22 cellular contexts compared by ENCODE assay signal in the genomic region with DNA sequence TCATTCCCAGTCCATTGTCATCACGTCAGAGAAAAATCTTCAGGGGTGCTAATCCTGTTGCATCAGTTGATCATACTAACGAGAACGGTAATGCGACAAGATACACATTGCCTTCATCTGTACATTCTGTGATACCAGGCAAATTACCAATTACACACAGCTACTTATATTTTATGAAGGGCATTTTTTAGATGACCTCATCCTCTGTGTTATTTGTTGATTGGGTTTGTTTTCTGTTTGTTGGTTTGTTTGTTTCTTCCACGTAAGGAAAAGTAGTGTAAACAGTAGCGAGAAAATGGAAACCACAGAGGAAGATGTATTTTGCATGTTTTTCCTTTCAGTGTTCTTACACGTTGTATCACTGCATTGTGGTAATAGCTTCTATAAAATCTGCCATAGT. TPM values are rescaled to one million over a fixed set of nuclear protein-coding genes. Genes with fewer than 3 reads are reported as not detected.
A peak's percentile ranks its signal among the peaks of the same experiment; 100 is the strongest.
DNase-seq lines count a peak whose midpoint lies in the region; ATAC-seq, FAIRE-seq and TF ChIP-seq lines count a peak whose summit lies in the region.
"Had no signal": no experiment of that assay in that cellular context is flagged by ENCODE, and none has a peak within 500 bp of the region (broad histone marks: within the 10 kb centered on the region; RNA-seq: fewer than 3 reads in every experiment).

No MANE protein-coding gene starts in this region.

- H4K20me1 ChIP-seq in GM23248 (ENCODE audit: insufficient read depth): no peaks in the 10 kb centered on the region
- H4K20me1 ChIP-seq: BLaER1 had no signal

- no peaks in the 10 kb centered on the region for H3K9me2 ChIP-seq in GM23248 (ENCODE audit: insufficient read depth)

- peaks cover 2% of the 10 kb centered on the region for H3K36me3 Mint-ChIP-seq in activated naive CD8-positive, alpha-beta T cell treated with anti-CD3 and anti-CD28 coated beads for 36 hours
- peaks cover 3% of the 10 kb centered on the region for H3K36me3 Mint-ChIP-seq in activated naive CD8-positive, alpha-beta T cell treated with anti-CD3 and anti-CD28 coated beads, Interleukin-2, amount 50 U/mL, for 24 hours (ENCODE audit: low read depth)
- H3K36me3 Mint-ChIP-seq in brain: peaks cover 25% of the 10 kb centered on the region

- no peaks in the 10 kb centered on the region for H3K9me3 Mint-ChIP-seq in activated naive CD8-positive, alpha-beta T cell treated with anti-CD3 and anti-CD28 coated beads for 36 hours
- no peaks in the 10 kb centered on the region for H3K9me3 Mint-ChIP-seq in activated naive CD8-positive, alpha-beta T cell treated with anti-CD3 and anti-CD28 coated beads, Interleukin-2, amount 50 U/mL, for 24 hours
- H3K9me3 Mint-ChIP-seq in brain: no peaks in the 10 kb centered on the region
- H3K9me3 Mint-ChIP-seq: CD4-positive, alpha-beta T cell; GM23338 had no signal

- no peak overlapping the region for H3K4me3 ChIP-seq in gastrocnemius medialis
- no peak overlapping the region for H3K4me3 ChIP-seq in GM23248
- H3K4me3 ChIP-seq in breast epithelium: no peak overlapping the region
- H3K4me3 ChIP-seq: BLaER1, GM23338, SK-N-MC had no signal

- no peak for DNase-seq in activated naive CD8-positive, alpha-beta T cell treated with anti-CD3 and anti-CD28 coated beads for 36 hours
- no peak for DNase-seq in activated naive CD8-positive, alpha-beta T cell treated with anti-CD3 and anti-CD28 coated beads, Interleukin-2, amount 50 U/mL, for 24 hours
- DNase-seq in urothelium cell line (ENCODE audit: low spot score) (no peak), gastrocnemius medialis (no peak), GM23248 (no peak), breast epithelium (ENCODE audit: low spot score in 2 of 2) (no peak)
- DNase-seq: 8988T; CD4-positive, alpha-beta T cell; HCEC 1CT; NCI-H1092; NCI-H1436; NCI-H187 treated with DMSO at 0.1 percent for 48 hours; NCI-H2171 treated with DMSO at 0.1 percent for 48 hours; NCI-H345; NCI-H510A treated with DMSO at 0.1 percent for 48 hours; SIG-M5 had no signal

- intact Hi-C loops in gastrocnemius medialis (cut with DNase I; ENCODE audit: low total_unique reads) (no loop called here), breast epithelium (cut with DNase I; ENCODE audit: low total_unique reads) (no loop called here)

- H3K4me2 ChIP-seq in GM23248 (ENCODE audit: unreplicated experiment): no peak overlapping the region
- H3K4me2 ChIP-seq: BLaER1, GM23338 had no signal

- H3K9me3 ChIP-seq in gastrocnemius medialis (no peaks in the 10 kb centered on the region), GM23248 (ENCODE audit: low read depth) (no peaks in the 10 kb centered on the region), breast epithelium (no peaks in the 10 kb centered on the region)
- H3K9me3 ChIP-seq: BLaER1 had no signal

- ATAC-seq in activated naive CD8-positive, alpha-beta T cell treated with anti-CD3 and anti-CD28 coated beads, Interleukin-2, amount 50 U/mL, for 24 hours: no peak
- ATAC-seq in gastrocnemius medialis: no peak
- ATAC-seq: GM23338 had no signal

- no peak overlapping the region for H2AFZ ChIP-seq in GM23248
- H2AFZ ChIP-seq: GM23338 had no signal

- H3K27me3 ChIP-seq in layer of hippocampus (ENCODE audit: control insufficient read depth, insufficient read depth, low read length): no peaks in the 10 kb centered on the region
- H3K27me3 ChIP-seq in gastrocnemius medialis: no peaks in the 10 kb centered on the region
- H3K27me3 ChIP-seq in GM23248 (replicated peaks; ENCODE audit: insufficient read depth): no peaks in the 10 kb centered on the region
- no peaks in the 10 kb centered on the region for H3K27me3 ChIP-seq in breast epithelium
- H3K27me3 ChIP-seq: BLaER1 had no signal

- in situ Hi-C loops in gastrocnemius medialis (cut with MboI; ENCODE audit: low sequenced_read_pairs in 4 of 4) (no loop called here), GM23248 (cut with MboI) (no loop called here)

- WGBS in GM23248 (ENCODE audit: low coverage in 1 of 2, low lambda C conversion rate in 2 of 2, missing lambda C conversion rate in 2 of 2), 2 experiments: 97 to 98% methylated on average over 7 of the region's 7 CpGs

- no peaks in the 10 kb centered on the region for H3K79me2 ChIP-seq in GM23248 (ENCODE audit: insufficient read depth)

- no peak overlapping the region for H3K4me3 Mint-ChIP-seq in activated naive CD8-positive, alpha-beta T cell treated with anti-CD3 and anti-CD28 coated beads for 36 hours
- no peak overlapping the region for H3K4me3 Mint-ChIP-seq in activated naive CD8-positive, alpha-beta T cell treated with anti-CD3 and anti-CD28 coated beads, Interleukin-2, amount 50 U/mL, for 24 hours
- no peak overlapping the region for H3K4me3 Mint-ChIP-seq in brain
- H3K4me3 Mint-ChIP-seq: CD4-positive, alpha-beta T cell; GM23338 had no signal

- no peaks in the 10 kb centered on the region for H3K36me3 ChIP-seq in gastrocnemius medialis
- 0 out of 2 replicates have a peak, but pooled peaks cover 2% of the 10 kb centered on the region for H3K36me3 ChIP-seq in GM23248 (ENCODE audit: low read depth)
- no peaks in the 10 kb centered on the region for H3K36me3 ChIP-seq in breast epithelium

- FAIRE-seq in urothelium cell line (lab: Jason Lieb, UNC): peak; percentile 46
- FAIRE-seq: RCC 7860 had no signal

- TF ChIP-seq CTCF in brain (conservative IDR thresholded peaks at IDR 0.05) (no peak), gastrocnemius medialis (IDR thresholded peaks at IDR 0.05 in 4 of 5, conservative IDR thresholded peaks at IDR 0.05 in 1 of 5) (no peak), breast epithelium (IDR thresholded peaks at IDR 0.05) (no peak)

- peak overlapping the region; percentile 42 for H3K27ac Mint-ChIP-seq in activated naive CD8-positive, alpha-beta T cell treated with anti-CD3 and anti-CD28 coated beads for 36 hours
- H3K27ac Mint-ChIP-seq in activated naive CD8-positive, alpha-beta T cell treated with anti-CD3 and anti-CD28 coated beads, Interleukin-2, amount 50 U/mL, for 24 hours: no peak overlapping the region
- peak overlapping the region in 3 of 5 experiments; percentile 47 to 56 (median 49) for H3K27ac Mint-ChIP-seq in brain
- H3K27ac Mint-ChIP-seq: CD4-positive, alpha-beta T cell; GM23338 had no signal

- H3K4me1 ChIP-seq in gastrocnemius medialis (no peaks in the 10 kb centered on the region), GM23248 (ENCODE audit: insufficient read depth) (peaks cover 2% of the 10 kb centered on the region; the same call in 1 of the 2 replicates), breast epithelium (no peaks in the 10 kb centered on the region)
- H3K4me1 ChIP-seq: BLaER1 had no signal

- H3K9ac ChIP-seq in GM23248: no peak overlapping the region
- H3K9ac ChIP-seq: BLaER1 had no signal

- TF ChIP-seq POLR2A in gastrocnemius medialis (IDR thresholded peaks at IDR 0.05): no peak
- TF ChIP-seq POLR2A in breast epithelium (IDR thresholded peaks at IDR 0.05): no peak

- peaks cover 3% of the 10 kb centered on the region for H3K4me1 Mint-ChIP-seq in activated naive CD8-positive, alpha-beta T cell treated with anti-CD3 and anti-CD28 coated beads for 36 hours
- peaks cover 4% of the 10 kb centered on the region for H3K4me1 Mint-ChIP-seq in activated naive CD8-positive, alpha-beta T cell treated with anti-CD3 and anti-CD28 coated beads, Interleukin-2, amount 50 U/mL, for 24 hours
- H3K4me1 Mint-ChIP-seq in brain: peaks cover 5% of the 10 kb centered on the region
- H3K4me1 Mint-ChIP-seq: GM23338 had no signal

- H3F3A ChIP-seq in GM23248 (ENCODE audit: insufficient read depth): peaks cover 11% of the 10 kb centered on the region; the same call in 1 of the 2 replicates

- H3K27ac ChIP-seq in layer of hippocampus (ENCODE audit: low read depth, low read length): peak overlapping the region; percentile 57
- no peak overlapping the region for H3K27ac ChIP-seq in gastrocnemius medialis
- H3K27ac ChIP-seq in GM23248: no peak overlapping the region
- H3K27ac ChIP-seq in breast epithelium: no peak overlapping the region
- H3K27ac ChIP-seq: BLaER1, SK-N-MC had no signal

- no peaks in the 10 kb centered on the region for H3K27me3 Mint-ChIP-seq in activated naive CD8-positive, alpha-beta T cell treated with anti-CD3 and anti-CD28 coated beads for 36 hours
- H3K27me3 Mint-ChIP-seq in activated naive CD8-positive, alpha-beta T cell treated with anti-CD3 and anti-CD28 coated beads, Interleukin-2, amount 50 U/mL, for 24 hours: no peaks in the 10 kb centered on the region
- no peaks in the 10 kb centered on the region for H3K27me3 Mint-ChIP-seq in brain
- H3K27me3 Mint-ChIP-seq: CD4-positive, alpha-beta T cell had no signal

RNA-seq across cellular contexts. Expression of gene C17orf58, which starts 13.0 kb away (rescaled TPM):
- 10 to 100 TPM; 16.6 to 17.2 TPM for total RNA-seq in activated naive CD8-positive, alpha-beta T cell treated with anti-CD3 and anti-CD28 coated beads for 36 hours
- polyA plus RNA-seq in brain (ENCODE audit: insufficient read depth, low read depth, low replicate concordance) (27.5 TPM), GM23248 (2016; fragmentation: Nextera tagmentation; extraction: Ambion mirVana) (12.0 and 12.8 TPM in 2 replicates)
- total RNA-seq in gastrocnemius medialis (1 to 10 TPM; 1.5 to 9.0 (median 5.6) TPM), breast epithelium (10 to 100 TPM in 2 of 3 donors, 1 to 10 TPM in 1; 6.6 to 18.7 (median 12.0) TPM)
- total RNA-seq in GM23248 (2014; rRNA removed; shearing (Covaris generic)): 8.0 and 14.3 TPM in 2 replicates

RNA-seq across cellular contexts. Expression of gene KPNA2, which starts 52.2 kb away (rescaled TPM):
- 100 to 1,000 TPM; 249 to 252 TPM for total RNA-seq in activated naive CD8-positive, alpha-beta T cell treated with anti-CD3 and anti-CD28 coated beads for 36 hours
- polyA plus RNA-seq in brain (ENCODE audit: insufficient read depth, low read depth, low replicate concordance) (168 TPM), GM23248 (2016; fragmentation: Nextera tagmentation; extraction: Ambion mirVana) (153 and 159 TPM in 2 replicates)
- total RNA-seq in gastrocnemius medialis (10 to 100 TPM; 14.5 to 23.3 (median 19.3) TPM), breast epithelium (10 to 100 TPM; 19.7 to 21.9 (median 20.5) TPM)
- total RNA-seq in GM23248 (2014; rRNA removed; shearing (Covaris generic)): 98.2 and 108 TPM in 2 replicates
